8 cellular contexts compared by ENCODE assay signal in the genomic region with DNA sequence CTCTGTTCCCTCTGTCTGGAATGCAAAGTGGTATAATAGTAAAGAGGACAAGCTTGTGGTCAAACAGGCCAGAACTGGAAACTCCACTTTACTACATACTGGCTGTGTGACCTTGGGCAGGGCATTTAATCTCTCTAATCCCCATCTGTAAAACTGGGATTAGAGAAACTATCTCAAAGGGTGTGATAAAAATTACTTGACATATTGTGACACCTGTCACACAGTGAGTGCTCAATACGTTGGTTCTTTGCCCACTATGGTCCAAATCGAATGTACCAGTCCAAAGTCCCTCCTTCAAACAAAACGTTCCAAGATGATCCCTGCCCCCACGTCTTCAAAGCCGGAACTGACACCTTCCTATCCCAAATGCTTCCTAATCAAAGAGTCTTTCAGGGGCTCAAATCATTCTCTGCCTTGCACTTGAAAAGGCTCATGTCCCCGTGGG. TPM values are rescaled to one million over a fixed set of nuclear protein-coding genes. Genes with fewer than 3 reads are reported as not detected.
DNase-seq lines count a peak whose midpoint lies in the region; ATAC-seq and TF ChIP-seq lines count a peak whose summit lies in the region.

No MANE protein-coding gene starts in this region.

- ATAC-seq in naive thymus-derived CD4-positive, alpha-beta T cell = no peak
- ATAC-seq in GM21576 (IDR thresholded peaks at IDR 0.05; ENCODE audit: unreplicated experiment) (no peak), GM19467 (IDR thresholded peaks at IDR 0.05; ENCODE audit: unreplicated experiment) (no peak)

- POLR2A ChIA-PET in naive thymus-derived CD4-positive, alpha-beta T cell (lab: Charles Lee) = interaction anchor here (1.0 to 4.8 kb wide), 11 partner anchors 8 to 225 kb away, joined by 4 to 43 read pairs (median 7); a partner anchor contains a TSS

- peaks cover 10% of the 10 kb centered on the region for H3K36me3 Mint-ChIP-seq in chondrocyte (ENCODE audit: low read depth)
- H3K36me3 Mint-ChIP-seq in naive thymus-derived CD4-positive, alpha-beta T cell = peaks cover 10 to 27% (median 23%) of the 10 kb centered on the region in 5 donors

- intact Hi-C loops in naive thymus-derived CD4-positive, alpha-beta T cell (cut with micrococcal nuclease) = loop anchor here (1.0 to 5.0 kb wide), 4 partner anchors 8 to 295 kb away; a partner anchor contains a TSS
- intact Hi-C loops in posterior vena cava (cut with DNase I) = loop anchor here in 1 of 2 donors (10.0 kb wide), 1 partner anchor 52 kb away; a partner anchor contains a TSS

- H3K27me3 Mint-ChIP-seq in chondrocyte (ENCODE audit: low read depth) = no peaks in the 10 kb centered on the region
- H3K27me3 Mint-ChIP-seq in naive thymus-derived CD4-positive, alpha-beta T cell = no peaks in the 10 kb centered on the region

- DNase-seq in AG10803 (ENCODE audit: low read depth) (no peak), chondrocyte (ENCODE audit: low spot score) (no peak), MV-4-11 (lab: John Stamatoyannopoulos, UW) (no peak), posterior vena cava (ENCODE audit: low spot score) (no peak)
- no peak for DNase-seq in Jurkat, Clone E6-1 (ENCODE audit: low read depth, low spot score)
- DNase-seq in naive thymus-derived CD4-positive, alpha-beta T cell = no peak

- H3K9me3 ChIP-seq in naive thymus-derived CD4-positive, alpha-beta T cell (ENCODE audit: control insufficient read depth in 2 of 3, low read length in 3 of 3) = no peaks in the 10 kb centered on the region

- no peaks in the 10 kb centered on the region for H3K9me3 Mint-ChIP-seq in chondrocyte (ENCODE audit: low read depth)
- peaks cover 0 to 6% (median 0%) of the 10 kb centered on the region in 11 donors for H3K9me3 Mint-ChIP-seq in naive thymus-derived CD4-positive, alpha-beta T cell

- peak overlapping the region; percentile 96 for H3K27ac Mint-ChIP-seq in chondrocyte (ENCODE audit: unreplicated experiment)
- peak overlapping the region; percentile 93 to 99 (median 98) for H3K27ac Mint-ChIP-seq in naive thymus-derived CD4-positive, alpha-beta T cell

- TF ChIP-seq CTCF in AG10803 (conservative IDR thresholded peaks at IDR 0.05; ENCODE audit: low read length) (no peak), chondrocyte (IDR thresholded peaks at IDR 0.05) (no peak)

- peaks cover 0 to 13% (median 0%) of the 10 kb centered on the region in 3 experiments for H3K36me3 ChIP-seq in naive thymus-derived CD4-positive, alpha-beta T cell (ENCODE audit: control insufficient read depth in 2 of 3, insufficient read depth in 3 of 3, low read length in 3 of 3)

- H3K27me3 ChIP-seq in naive thymus-derived CD4-positive, alpha-beta T cell (ENCODE audit: control insufficient read depth in 2 of 2, insufficient read depth in 2 of 2, low read length in 2 of 2) = no peaks in the 10 kb centered on the region

- H3K4me1 Mint-ChIP-seq in chondrocyte (ENCODE audit: low read depth) = peaks cover 19% of the 10 kb centered on the region
- peaks cover 19 to 32% (median 30%) of the 10 kb centered on the region in 7 donors for H3K4me1 Mint-ChIP-seq in naive thymus-derived CD4-positive, alpha-beta T cell

- H3K4me3 ChIP-seq in AG10803 (ENCODE audit: low read length) = peak overlapping the region; percentile 85
- peak overlapping the region; percentile 69 for H3K4me3 ChIP-seq in Jurkat, Clone E6-1 (ENCODE audit: low read length)
- H3K4me3 ChIP-seq in naive thymus-derived CD4-positive, alpha-beta T cell (ENCODE audit: low read length) = peak overlapping the region; percentile 93

- H3K27ac ChIP-seq in naive thymus-derived CD4-positive, alpha-beta T cell (ENCODE audit: low read depth, low read length) = peak overlapping the region; percentile 77

- H3K4me1 ChIP-seq in naive thymus-derived CD4-positive, alpha-beta T cell (ENCODE audit: control insufficient read depth in 2 of 2, insufficient read depth in 2 of 2, low read length in 2 of 2) = peaks cover 8 to 18% of the 10 kb centered on the region in 2 donors

- H3K4me3 Mint-ChIP-seq in chondrocyte (ENCODE audit: unreplicated experiment) = peak overlapping the region; percentile 94
- peak overlapping the region; percentile 87 to 99 (median 98) for H3K4me3 Mint-ChIP-seq in naive thymus-derived CD4-positive, alpha-beta T cell

- CTCF ChIA-PET in naive thymus-derived CD4-positive, alpha-beta T cell (lab: Charles Lee) = interaction anchor here (0.5 to 2.4 kb wide), 3 partner anchors 8 to 1077 kb away, joined by 3 to 14 read pairs (median 4); no protein-coding TSS in a partner anchor

RNA-seq across cellular contexts. Expression of a gene that starts 0.7 kb away (rescaled TPM):
- 1.6 TPM for polyA plus RNA-seq in Jurkat, Clone E6-1 (2012; ENCODE audit: insufficient read depth, insufficient read length)
- total RNA-seq in chondrocyte (20.2 to 38.1 TPM (median 24.9 TPM) in 3 replicates), posterior vena cava (10 to 100 TPM; 12.0 to 12.3 TPM)
- 10 to 100 TPM; 26.3 to 39.9 (median 35.1) TPM for total RNA-seq in naive thymus-derived CD4-positive, alpha-beta T cell
- polyA plus RNA-seq in naive thymus-derived CD4-positive, alpha-beta T cell = 10 to 100 TPM; 13.3 to 20.7 TPM

RNA-seq across cellular contexts. Expression of a gene that starts 12.7 kb away (rescaled TPM):
- polyA plus RNA-seq in Jurkat, Clone E6-1 (2012; ENCODE audit: insufficient read depth, insufficient read length) = 1.7 TPM
- total RNA-seq in chondrocyte = 86.0 to 94.3 TPM (median 90.5 TPM) in 3 replicates
- 10 to 100 TPM in 1 of 5 experiments, 1 to 10 TPM in 4; 3.6 to 10.5 (median 6.6) TPM for total RNA-seq in naive thymus-derived CD4-positive, alpha-beta T cell
- polyA plus RNA-seq in naive thymus-derived CD4-positive, alpha-beta T cell = 1 to 10 TPM in 1 of 2 donors, under 1 TPM in 1; 0.39 to 2.4 TPM
- total RNA-seq in posterior vena cava = 10 to 100 TPM; 33.0 to 42.8 TPM

RNA-seq across cellular contexts. Expression of a gene that starts 18.9 kb away (rescaled TPM):
- polyA plus RNA-seq in Jurkat, Clone E6-1 (2012; ENCODE audit: insufficient read depth, insufficient read length) = not detected
- total RNA-seq in chondrocyte = 0.22 to 2.7 TPM (median 0.46 TPM) in 3 replicates
- total RNA-seq in naive thymus-derived CD4-positive, alpha-beta T cell = under 1 TPM in 4 of 5 experiments, not detected in 1; 0.42 to 0.89 (median 0.50) TPM
- polyA plus RNA-seq in naive thymus-derived CD4-positive, alpha-beta T cell = under 1 TPM; 0.36 to 0.48 TPM
- 1 to 10 TPM in 1 of 2 donors, under 1 TPM in 1; 0.62 to 3.1 TPM for total RNA-seq in posterior vena cava

RNA-seq across cellular contexts. Expression of a gene that starts 22.0 kb away (rescaled TPM):
- polyA plus RNA-seq in Jurkat, Clone E6-1 (2012; ENCODE audit: insufficient read depth, insufficient read length) = not detected
- total RNA-seq in chondrocyte (0.64 to 1.3 TPM (median 0.77 TPM) in 3 replicates), posterior vena cava (1 to 10 TPM in 1 of 2 donors, under 1 TPM in 1; 0.81 to 1.0 TPM)
- 10 to 100 TPM in 1 of 5 experiments, 1 to 10 TPM in 4; 1.7 to 10.5 (median 4.6) TPM for total RNA-seq in naive thymus-derived CD4-positive, alpha-beta T cell
- polyA plus RNA-seq in naive thymus-derived CD4-positive, alpha-beta T cell = under 1 TPM in 1 of 2 donors, not detected in 1; 0.12 TPM

RNA-seq across cellular contexts. Expression of a gene that starts 43.2 kb away (rescaled TPM):
- 93.5 TPM for polyA plus RNA-seq in Jurkat, Clone E6-1 (2012; ENCODE audit: insufficient read depth, insufficient read length)
- total RNA-seq in chondrocyte (45.3 to 48.5 TPM (median 46.5 TPM) in 3 replicates), posterior vena cava (10 to 100 TPM; 27.4 to 33.6 TPM)
- 10 to 100 TPM; 28.7 to 40.1 (median 32.3) TPM for total RNA-seq in naive thymus-derived CD4-positive, alpha-beta T cell
- 10 to 100 TPM; 73.5 to 74.3 TPM for polyA plus RNA-seq in naive thymus-derived CD4-positive, alpha-beta T cell
